In genomic region chr1:53634571-53634979, GRCh38 we compare ENCODE assay signal across 26 cellular contexts.
DNase-seq lines count a peak whose midpoint lies in the region; ATAC-seq and TF ChIP-seq lines count a peak whose summit lies in the region.
"Had no signal": no experiment of that assay in that cellular context is flagged by ENCODE, and none has a peak within 500 bp of the region (broad histone marks: within the 10 kb centered on the region; RNA-seq: fewer than 3 reads in every experiment).

No MANE protein-coding gene starts in this region.

- H3K27ac Mint-ChIP-seq in endodermal cell = no peak overlapping the region
- H3K27ac Mint-ChIP-seq: activated naive CD4-positive, alpha-beta T cell treated with anti-CD3 and anti-CD28 coated beads, Interleukin-2, amount 50 U/mL, for 24 hours; B cell; CD4-positive, alpha-beta memory T cell had no signal

- H3K9ac ChIP-seq in HUES48 (ENCODE audit: low read depth, low read length) = no peak overlapping the region
- H3K9ac ChIP-seq in endodermal cell (ENCODE audit: extremely low read depth, low read length, poor library complexity, severe bottlenecking) = no peak overlapping the region

- H3K4me1 Mint-ChIP-seq in endodermal cell = no peaks in the 10 kb centered on the region
- H3K4me1 Mint-ChIP-seq: activated naive CD4-positive, alpha-beta T cell treated with anti-CD3 and anti-CD28 coated beads, Interleukin-2, amount 50 U/mL, for 24 hours; B cell; CD4-positive, alpha-beta memory T cell had no signal

- no peak for TF ChIP-seq POLR2A in spleen (IDR thresholded peaks at IDR 0.05)

- H3K4me3 Mint-ChIP-seq in endodermal cell = no peak overlapping the region
- H3K4me3 Mint-ChIP-seq: activated naive CD4-positive, alpha-beta T cell treated with anti-CD3 and anti-CD28 coated beads, Interleukin-2, amount 50 U/mL, for 24 hours; B cell; CD4-positive, alpha-beta memory T cell had no signal

- no peaks in the 10 kb centered on the region for H3K36me3 ChIP-seq in HUES48 (ENCODE audit: control insufficient read depth, insufficient read depth, low read length)
- no peaks in the 10 kb centered on the region for H3K36me3 ChIP-seq in endodermal cell (ENCODE audit: control insufficient read depth, insufficient read depth, low read length)
- no peaks in the 10 kb centered on the region for H3K36me3 ChIP-seq in spleen
- H3K36me3 ChIP-seq: gastroesophageal sphincter, ovary, uterus had no signal

- H3K9me3 ChIP-seq in HUES48 (ENCODE audit: control insufficient read depth, insufficient read depth, low read length) = no peaks in the 10 kb centered on the region
- H3K9me3 ChIP-seq in endodermal cell (ENCODE audit: control insufficient read depth, low read length) = no peaks in the 10 kb centered on the region
- H3K9me3 ChIP-seq in spleen = no peaks in the 10 kb centered on the region
- H3K9me3 ChIP-seq: gastroesophageal sphincter, ovary, testis, uterus had no signal

- ATAC-seq in HG03432 (IDR thresholded peaks at IDR 0.05; ENCODE audit: unreplicated experiment) = no peak
- ATAC-seq: gastroesophageal sphincter, left colon had no signal

- no peaks in the 10 kb centered on the region for H3K27me3 Mint-ChIP-seq in endodermal cell (ENCODE audit: insufficient read depth)
- H3K27me3 Mint-ChIP-seq: activated naive CD4-positive, alpha-beta T cell treated with anti-CD3 and anti-CD28 coated beads, Interleukin-2, amount 50 U/mL, for 24 hours had no signal

- peak; percentile 8 for DNase-seq in D341Med (ENCODE audit: low spot score)
- DNase-seq in endodermal cell = peak; percentile 81
- peak; percentile 39 for DNase-seq in spleen
- DNase-seq in NCI-H748 (lab: John Stamatoyannopoulos, UW; ENCODE audit: unreplicated experiment) = no peak
- no peak for DNase-seq in germinal center (ENCODE audit: low spot score)
- DNase-seq: ACHN; activated CD4-positive, alpha-beta T cell treated with anti-CD3 and anti-CD28 coated beads for 48 hours; amygdala; CD4-positive, alpha-beta memory T cell; GOT3; Karpas-422; left colon; NCI-H2029; NCI-H526; SHP77; stimulated activated naive CD4-positive, alpha-beta T cell; uterus had no signal

- H3K4me3 ChIP-seq in HUES48 (ENCODE audit: low read depth, low read length) (no peak overlapping the region), endodermal cell (ENCODE audit: low read length) (no peak overlapping the region), spleen (no peak overlapping the region)
- H3K4me3 ChIP-seq: gastroesophageal sphincter, hepatocyte, ovary, skin epidermis, testis, uterus had no signal

- H3K27ac ChIP-seq in HUES48 (ENCODE audit: low read depth, low read length) (peak overlapping the region; percentile 51), endodermal cell (ENCODE audit: low read depth, low read length) (no peak overlapping the region), spleen (no peak overlapping the region)
- H3K27ac ChIP-seq: gastroesophageal sphincter, hepatocyte, ovary, skin epidermis, testis, uterus had no signal

- WGBS in endodermal cell (ENCODE audit: insufficient coverage in 1 of 2, insufficient read length in 1 of 2), 2 experiments = 71 to 78% methylated on average over 6 to 10 of the region's 10 CpGs
- WGBS in spleen, 5 donors = 83 to 91% (median 90%) methylated on average over 10 of the region's 10 CpGs

- TF ChIP-seq CTCF in endodermal cell (conservative IDR thresholded peaks at IDR 0.05) = no peak
- TF ChIP-seq CTCF in spleen (IDR thresholded peaks at IDR 0.05 in 8 of 11, conservative IDR thresholded peaks at IDR 0.05 in 3 of 11) = no peak

- H3K4me1 ChIP-seq in HUES48 (ENCODE audit: control insufficient read depth, insufficient read depth, low read length) (peaks cover 9% of the 10 kb centered on the region), endodermal cell (ENCODE audit: control insufficient read depth, insufficient read depth, low read length) (no peaks in the 10 kb centered on the region), spleen (no peaks in the 10 kb centered on the region)
- H3K4me1 ChIP-seq: gastroesophageal sphincter, testis, uterus had no signal

- no peaks in the 10 kb centered on the region for H3K9me3 Mint-ChIP-seq in endodermal cell
- H3K9me3 Mint-ChIP-seq: activated naive CD4-positive, alpha-beta T cell treated with anti-CD3 and anti-CD28 coated beads, Interleukin-2, amount 50 U/mL, for 24 hours; CD4-positive, alpha-beta memory T cell had no signal

- no peaks in the 10 kb centered on the region for H3K36me3 Mint-ChIP-seq in endodermal cell (ENCODE audit: low read depth)
- H3K36me3 Mint-ChIP-seq: activated naive CD4-positive, alpha-beta T cell treated with anti-CD3 and anti-CD28 coated beads, Interleukin-2, amount 50 U/mL, for 24 hours; CD4-positive, alpha-beta memory T cell had no signal

- H3K27me3 ChIP-seq in HUES48 (ENCODE audit: control insufficient read depth, insufficient read depth, low read length) = no peaks in the 10 kb centered on the region
- no peaks in the 10 kb centered on the region for H3K27me3 ChIP-seq in endodermal cell (ENCODE audit: control insufficient read depth, insufficient read depth, low read length, poor library complexity, severe bottlenecking)
- H3K27me3 ChIP-seq in spleen (replicated peaks in 1 of 7) = no peaks in the 10 kb centered on the region
- H3K27me3 ChIP-seq: hepatocyte, ovary, testis, uterus had no signal

- intact Hi-C loops in spleen (cut with DNase I; ENCODE audit: low total_unique reads) = no loop called here

Comparison
In these comparisons a context has a peak if more than half of its experiments do, and no peak if none do; other contexts are left out.
1. DNase-seq: peak in D341Med (single experiment), endodermal cell (single experiment) and spleen (single experiment); none in NCI-H748 (single experiment) and germinal center (single experiment).